Comparison of ENCODE assay signal across 16 cellular contexts in genomic region chr9:95434116-95435073, GRCh38.
DNase-seq lines count a peak whose midpoint lies in the region; ATAC-seq and TF ChIP-seq lines count a peak whose summit lies in the region.
"Had no signal": no experiment of that assay in that cellular context is flagged by ENCODE, and none has a peak within 500 bp of the region (broad histone marks: within the 10 kb centered on the region; RNA-seq: fewer than 3 reads in every experiment).

No MANE protein-coding gene starts in this region.

- H3K4me3 ChIP-seq in HL-60 (replicated peaks; ENCODE audit: insufficient read depth, low read length) (no peak overlapping the region), iPS-15b (ENCODE audit: low read depth, low read length) (peak overlapping the region; percentile 50)

- H3K9me3 Mint-ChIP-seq in stimulated activated memory B cell treated with anti-CD40 and anti-IgM and Interleukin-4, amounts not matched to agents 10 μg/mL and 1 μg/mL and 100 μg/mL, for 72 hours = peaks cover 20% of the 10 kb centered on the region
- peaks cover 12 to 17% of the 10 kb centered on the region in 2 donors for H3K9me3 Mint-ChIP-seq in activated naive CD4-positive, alpha-beta T cell treated with anti-CD3 and anti-CD28 coated beads, Interleukin-2, amount 50 U/mL, for 72 hours

- no peak overlapping the region for H3K4me3 Mint-ChIP-seq in stimulated activated memory B cell treated with anti-CD40 and anti-IgM and Interleukin-4, amounts not matched to agents 10 μg/mL and 1 μg/mL and 100 μg/mL, for 72 hours
- H3K4me3 Mint-ChIP-seq: activated T-cell treated with anti-CD3 and anti-CD28 coated beads, Interleukin-2, amount 50 U/mL, for 4 hours had no signal

- DNase-seq in HL-60 (ENCODE audit: low read depth in 1 of 2, low spot score in 1 of 2) (peak; percentile 10 to 48), RWPE1 (ENCODE audit: low spot score) (peak; percentile 32), NCI-H345 (lab: John Stamatoyannopoulos, UW) (no peak)
- no peak for DNase-seq in effector CD4-positive, alpha-beta T cell
- no peak for DNase-seq in activated naive CD4-positive, alpha-beta T cell treated with anti-CD3 and anti-CD28 coated beads, Interleukin-2, amount 50 U/mL, for 72 hours (ENCODE audit: low spot score in 2 of 2)
- DNase-seq: activated CD4-positive, alpha-beta T cell treated with anti-CD3 and anti-CD28 coated beads for 4 hours; activated T-cell treated with anti-CD3 and anti-CD28 coated beads, Interleukin-2, amount 50 U/mL, for 4 hours; amygdala; foreskin keratinocyte; MM.1S; NCI-H2227 treated with DMSO at 0.1 percent for 48 hours; posterior cingulate gyrus; stimulated activated CD4-positive, alpha-beta T cell treated with anti-CD3 and anti-CD28 coated beads, Interleukin-4, amount 100 ng/mL, for 1 hour had no signal

- peak; percentile 41 for ATAC-seq in stimulated activated memory B cell treated with anti-CD40 and anti-IgM and Interleukin-4, amounts not matched to agents 10 μg/mL and 1 μg/mL and 100 μg/mL, for 72 hours
- no peak for ATAC-seq in GM21737 (IDR thresholded peaks at IDR 0.05; ENCODE audit: unreplicated experiment)
- ATAC-seq in activated naive CD4-positive, alpha-beta T cell treated with anti-CD3 and anti-CD28 coated beads, Interleukin-2, amount 50 U/mL, for 72 hours = no peak
- ATAC-seq: activated T-cell treated with anti-CD3 and anti-CD28 coated beads, Interleukin-2, amount 50 U/mL, for 4 hours; foreskin keratinocyte had no signal

- CTCF ChIA-PET in RWPE1 (lab: Yijun Ruan, JAX) = interaction anchor here (0.5 kb wide), 1 partner anchor 12 kb away, joined by 4 read pairs; no protein-coding TSS in a partner anchor

- peaks cover 4% of the 10 kb centered on the region for H3K27me3 Mint-ChIP-seq in stimulated activated memory B cell treated with anti-CD40 and anti-IgM and Interleukin-4, amounts not matched to agents 10 μg/mL and 1 μg/mL and 100 μg/mL, for 72 hours

- TF ChIP-seq CTCF in HL-60 (IDR thresholded peaks at IDR 0.05; ENCODE audit: insufficient read depth, low read length) (no peak), RWPE1 (conservative IDR thresholded peaks at IDR 0.05; ENCODE audit: low read depth) (no peak)

- no peaks in the 10 kb centered on the region for H3K9me3 ChIP-seq in iPS-15b (ENCODE audit: control insufficient read depth, insufficient read depth, low read length)

- H3K27me3 ChIP-seq in HL-60 (ENCODE audit: insufficient read depth, poor library complexity, severe bottlenecking) (no peaks in the 10 kb centered on the region), iPS-15b (ENCODE audit: control insufficient read depth, insufficient read depth, low read length) (peaks cover 11% of the 10 kb centered on the region)
- H3K27me3 ChIP-seq: foreskin keratinocyte had no signal

- H3K9ac ChIP-seq in iPS-15b (ENCODE audit: low read depth, low read length) = no peak overlapping the region

- no peak overlapping the region for H3K27ac Mint-ChIP-seq in stimulated activated memory B cell treated with anti-CD40 and anti-IgM and Interleukin-4, amounts not matched to agents 10 μg/mL and 1 μg/mL and 100 μg/mL, for 72 hours
- peak overlapping the region in 1 of 2 donors; percentile 19 for H3K27ac Mint-ChIP-seq in activated naive CD4-positive, alpha-beta T cell treated with anti-CD3 and anti-CD28 coated beads, Interleukin-2, amount 50 U/mL, for 72 hours

- H3K4me1 Mint-ChIP-seq in stimulated activated memory B cell treated with anti-CD40 and anti-IgM and Interleukin-4, amounts not matched to agents 10 μg/mL and 1 μg/mL and 100 μg/mL, for 72 hours = no peaks in the 10 kb centered on the region

- POLR2A ChIA-PET in RWPE1 (lab: Yijun Ruan, JAX; ENCODE audit: low non-redundant PET) = no interaction called here

- no peaks in the 10 kb centered on the region for H3K36me3 Mint-ChIP-seq in stimulated activated memory B cell treated with anti-CD40 and anti-IgM and Interleukin-4, amounts not matched to agents 10 μg/mL and 1 μg/mL and 100 μg/mL, for 72 hours
- peaks cover 0 to 8% of the 10 kb centered on the region in 2 donors for H3K36me3 Mint-ChIP-seq in activated naive CD4-positive, alpha-beta T cell treated with anti-CD3 and anti-CD28 coated beads, Interleukin-2, amount 50 U/mL, for 72 hours

- H3K27ac ChIP-seq in HL-60 (replicated peaks) (no peak overlapping the region), RWPE1 (no peak overlapping the region)
- H3K27ac ChIP-seq: foreskin keratinocyte had no signal

- no peaks in the 10 kb centered on the region for H3K36me3 ChIP-seq in iPS-15b (ENCODE audit: control insufficient read depth, insufficient read depth, low read length)

- H3K4me1 ChIP-seq in iPS-15b (ENCODE audit: control insufficient read depth, insufficient read depth, low read length) = peaks cover 5% of the 10 kb centered on the region
- H3K4me1 ChIP-seq: foreskin keratinocyte had no signal

Comparison
In these comparisons a context has a peak if more than half of its experiments do, and no peak if none do; other contexts are left out.
1. DNase-seq: peak in HL-60 (2 of 2) and RWPE1 (single experiment); none in effector CD4-positive, alpha-beta T cell (single experiment), NCI-H345 (single experiment) and activated naive CD4-positive, alpha-beta T cell treated with anti-CD3 and anti-CD28 coated beads, Interleukin-2, amount 50 U/mL, for 72 hours (0 of 2).